16 cellular contexts compared by ENCODE assay signal in the genomic region with DNA sequence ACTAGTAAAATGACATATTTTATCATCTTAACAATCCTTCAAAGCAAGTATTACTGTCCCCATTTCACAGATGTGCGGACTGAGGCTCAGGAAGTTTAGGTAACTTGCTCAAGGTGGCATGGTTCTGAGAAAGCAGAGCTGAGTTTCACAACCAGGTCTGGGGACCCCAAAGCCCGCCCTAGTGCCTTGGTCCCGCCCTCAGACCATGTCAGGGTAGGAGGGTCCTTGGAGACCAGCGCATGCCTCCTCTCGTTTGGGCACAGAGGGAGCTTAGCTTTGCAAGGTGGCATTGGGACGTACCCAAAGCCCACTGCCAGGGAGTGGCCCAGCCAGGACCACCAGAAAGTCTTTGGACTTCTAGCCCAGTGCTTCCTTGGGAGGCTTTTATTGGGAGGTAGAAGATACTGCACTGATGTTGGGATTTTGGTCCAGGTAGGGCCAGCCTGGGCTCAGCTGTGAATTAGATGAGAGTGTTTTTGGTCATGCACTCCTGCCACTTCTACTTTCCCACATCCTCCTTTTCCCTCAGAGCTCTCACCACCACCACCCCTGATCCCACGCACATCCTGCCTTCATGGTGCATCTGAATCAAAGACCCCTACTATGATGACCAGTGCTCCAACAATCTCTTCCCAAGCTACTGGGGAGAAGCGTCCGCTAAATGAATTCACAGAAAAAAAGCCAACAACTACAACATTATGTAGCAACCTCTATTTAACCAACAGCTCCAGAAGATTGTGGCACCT.
"Had no signal": no experiment of that assay in that cellular context is flagged by ENCODE, and none has a peak within 500 bp of the region (broad histone marks: within the 10 kb centered on the region; RNA-seq: fewer than 3 reads in every experiment).

No MANE protein-coding gene starts in this region.

- H3K36me3 Mint-ChIP-seq: activated naive CD4-positive, alpha-beta T cell treated with anti-CD3 and anti-CD28 coated beads, Interleukin-2, amount 10 ng/mL, durations not matched to agents 7 days and 5 days; mesothelial cell of epicardium; natural killer cell had no signal

- H3K27ac ChIP-seq: left lung, tibial artery had no signal

- H3K9me3 ChIP-seq: left lung had no signal

- H3K27ac Mint-ChIP-seq: activated naive CD4-positive, alpha-beta T cell treated with anti-CD3 and anti-CD28 coated beads, Interleukin-2, amount 10 ng/mL, durations not matched to agents 7 days and 5 days; mesothelial cell of epicardium; natural killer cell had no signal

- H3K4me3 Mint-ChIP-seq: activated naive CD4-positive, alpha-beta T cell treated with anti-CD3 and anti-CD28 coated beads, Interleukin-2, amount 10 ng/mL, durations not matched to agents 7 days and 5 days; mesothelial cell of epicardium; natural killer cell had no signal

- H3K27me3 ChIP-seq: left lung, tibial artery had no signal

- H3K9me3 Mint-ChIP-seq: natural killer cell had no signal

- H3K4me1 Mint-ChIP-seq: natural killer cell had no signal

- H3K36me3 ChIP-seq: left lung, tibial artery had no signal

- ATAC-seq: left lung; natural killer cell; stimulated activated naive CD8-positive, alpha-beta T cell treated with anti-CD3 and anti-CD28 coated beads, Interleukin-15, Interleukin-2, amounts not matched to agents 100 U/mL and 50 U/mL, for 24 hours had no signal

- H3K4me3 ChIP-seq: left lung, tibial artery had no signal

- DNase-seq: activated CD4-positive, alpha-beta T cell treated with anti-CD3 and anti-CD28 coated beads for 1 hour; activated CD4-positive, alpha-beta T cell treated with anti-CD3 and anti-CD28 coated beads, Interleukin-2, amount 50 U/mL, for 1 hour; activated effector memory CD4-positive, alpha-beta T cell treated with Interleukin-2 at 50 U/mL for 16 hours; activated naive CD4-positive, alpha-beta T cell treated with anti-CD3 and anti-CD28 coated beads, Interleukin-2, amount 10 ng/mL, durations not matched to agents 7 days and 5 days; activated T-cell treated with anti-CD3 and anti-CD28 coated beads, Interleukin-2, amount 50 U/mL, for 48 hours; cerebellar nuclear complex; cortex of kidney; foreskin fibroblast; left lung; natural killer cell; nucleus accumbens; stimulated activated CD4-positive, alpha-beta T cell treated with anti-CD3 and anti-CD28 coated beads, Interleukin-4, amount 100 ng/mL, for 24 hours; stimulated activated naive CD8-positive, alpha-beta T cell treated with anti-CD3 and anti-CD28 coated beads, Interleukin-15, Interleukin-2, amounts not matched to agents 100 U/mL and 50 U/mL, for 24 hours; T-helper 9 cell; tibial artery had no signal
